In genomic region chr2:179622635-179623034, GRCh38 we compare ENCODE assay signal across 18 cellular contexts.
DNase-seq lines count a peak whose midpoint lies in the region; ATAC-seq and TF ChIP-seq lines count a peak whose summit lies in the region.
"Had no signal": no experiment of that assay in that cellular context is flagged by ENCODE, and none has a peak within 500 bp of the region (broad histone marks: within the 10 kb centered on the region; RNA-seq: fewer than 3 reads in every experiment).

No MANE protein-coding gene starts in this region.

- 43 to 46% methylated on average over 1 of the region's 1 CpG for WGBS in heart right ventricle, 2 donors
- WGBS in hepatocyte (ENCODE audit: low lambda C conversion rate, missing lambda C conversion rate) = 96% methylated on average over 1 of the region's 1 CpG

- H2AFZ ChIP-seq in hepatocyte = no peak overlapping the region

- TF ChIP-seq CTCF in 22Rv1 (IDR thresholded peaks at IDR 0.05) (no peak), heart right ventricle (IDR thresholded peaks at IDR 0.05) (no peak), hepatocyte (IDR thresholded peaks at IDR 0.05; ENCODE audit: poor library complexity) (no peak)

- no peaks in the 10 kb centered on the region for H3K9me2 ChIP-seq in hepatocyte (replicated peaks; ENCODE audit: insufficient read depth)

- H3K27ac ChIP-seq in 22Rv1 (peak overlapping the region; percentile 82), heart right ventricle (peak overlapping the region in 2 of 10 donors; percentile 9 to 13), hepatocyte (no peak overlapping the region)
- H3K27ac ChIP-seq: KMS-11, SJCRH30 had no signal

- peak in 6 of 8 donors; percentile 62 to 90 (median 73) for ATAC-seq in heart right ventricle
- ATAC-seq in GM19455 (IDR thresholded peaks at IDR 0.05; ENCODE audit: unreplicated experiment) = no peak

- H3K79me2 ChIP-seq in hepatocyte = no peaks in the 10 kb centered on the region

- no peaks in the 10 kb centered on the region for H4K20me1 ChIP-seq in hepatocyte (ENCODE audit: insufficient read depth, poor library complexity, severe bottlenecking)

- peaks cover 0 to 3% (median 0%) of the 10 kb centered on the region in 11 donors for H3K9me3 ChIP-seq in heart right ventricle
- no peaks in the 10 kb centered on the region for H3K9me3 ChIP-seq in hepatocyte (ENCODE audit: low read depth)
- H3K9me3 ChIP-seq: SJCRH30 had no signal

- H3K27me3 ChIP-seq in heart right ventricle = no peaks in the 10 kb centered on the region
- no peaks in the 10 kb centered on the region for H3K27me3 ChIP-seq in hepatocyte
- H3K27me3 ChIP-seq: SJCRH30 had no signal

- intact Hi-C loops in heart right ventricle (cut with DNase I) = no loop called here

- H3K36me3 ChIP-seq in heart right ventricle (no peaks in the 10 kb centered on the region), hepatocyte (replicated peaks; ENCODE audit: insufficient read depth, low read depth) (no peaks in the 10 kb centered on the region)
- H3K36me3 ChIP-seq: SJCRH30 had no signal

- peak; percentile 25 for DNase-seq in NCI-H2029 (lab: John Stamatoyannopoulos, UW)
- peak; percentile 41 to 48 for DNase-seq in heart right ventricle
- DNase-seq in myocyte (ENCODE audit: low read depth) = peak; percentile 85
- no peak for DNase-seq in stimulated activated naive CD4-positive, alpha-beta T cell treated with Interleukin-2 at 50 U/mL for 16 hours (lab: John Stamatoyannopoulos, UW)
- DNase-seq in CD1c-positive myeloid dendritic cell (ENCODE audit: extremely low spot score) = no peak
- DNase-seq in hepatocyte (ENCODE audit: low spot score) = no peak
- DNase-seq: CD4-positive, alpha-beta T cell; COR-L47; DND-41; GOT3; NCI-H1105 treated with DMSO at 0.1 percent for 48 hours; NCI-H2081 treated with DMSO at 0.1 percent for 48 hours; NCI-H2171 treated with DMSO at 0.1 percent for 48 hours; NCI-H446 treated with DMSO at 0.1 percent for 48 hours; SJCRH30 had no signal

- H3K4me3 ChIP-seq in heart right ventricle (no peak overlapping the region), hepatocyte (no peak overlapping the region)
- H3K4me3 ChIP-seq: SJCRH30 had no signal

- H3K4me1 ChIP-seq in heart right ventricle = peaks cover 0 to 9% (median 3%) of the 10 kb centered on the region in 9 donors
- H3K4me1 ChIP-seq in hepatocyte (ENCODE audit: insufficient read depth) = no peaks in the 10 kb centered on the region
- H3K4me1 ChIP-seq: SJCRH30 had no signal

- no peak overlapping the region for H3K4me2 ChIP-seq in hepatocyte
- H3K4me2 ChIP-seq: KMS-11 had no signal

Comparison
In these comparisons a context has a peak if more than half of its experiments do, and no peak if none do; other contexts are left out.
1. DNase-seq: peak in NCI-H2029 (single experiment), heart right ventricle (2 of 2) and myocyte (single experiment); none in stimulated activated naive CD4-positive, alpha-beta T cell treated with Interleukin-2 at 50 U/mL for 16 hours (single experiment), CD1c-positive myeloid dendritic cell (single experiment) and hepatocyte (single experiment).